20 cellular contexts compared by ENCODE assay signal in genomic region chr19:3809881-3810707, GRCh38. TPM values are rescaled to one million over a fixed set of nuclear protein-coding genes. Genes with fewer than 3 reads are reported as not detected.
DNase-seq lines count a peak whose midpoint lies in the region; ATAC-seq and TF ChIP-seq lines count a peak whose summit lies in the region.
"Had no signal": no experiment of that assay in that cellular context is flagged by ENCODE, and none has a peak within 500 bp of the region (broad histone marks: within the 10 kb centered on the region; RNA-seq: fewer than 3 reads in every experiment).

No MANE protein-coding gene starts in this region.

- H3K4me3 ChIP-seq in GM12875 (ENCODE audit: low read depth, low read length): peak overlapping the region; percentile 5
- H3K4me3 ChIP-seq: adrenal gland had no signal

- H3K27ac Mint-ChIP-seq in activated CD8-positive, alpha-beta T cell treated with anti-CD3 and anti-CD28 coated beads, Interleukin-2, amount 10 ng/mL, durations not matched to agents 7 days and 5 days: peak overlapping the region; percentile 52
- H3K27ac Mint-ChIP-seq: activated T-cell treated with anti-CD3 and anti-CD28 coated beads, Interleukin-2, amount 50 U/mL, for 72 hours; HFFc6 had no signal

- H3K4me3 Mint-ChIP-seq in activated CD8-positive, alpha-beta T cell treated with anti-CD3 and anti-CD28 coated beads, Interleukin-2, amount 10 ng/mL, durations not matched to agents 7 days and 5 days: no peak overlapping the region
- H3K4me3 Mint-ChIP-seq: activated T-cell treated with anti-CD3 and anti-CD28 coated beads, Interleukin-2, amount 50 U/mL, for 72 hours; HFFc6 had no signal

- H3K36me3 Mint-ChIP-seq in activated CD8-positive, alpha-beta T cell treated with anti-CD3 and anti-CD28 coated beads, Interleukin-2, amount 10 ng/mL, durations not matched to agents 7 days and 5 days (ENCODE audit: low read depth): peaks cover 4% of the 10 kb centered on the region

- H3K9me3 Mint-ChIP-seq in activated CD8-positive, alpha-beta T cell treated with anti-CD3 and anti-CD28 coated beads, Interleukin-2, amount 10 ng/mL, durations not matched to agents 7 days and 5 days (ENCODE audit: insufficient read depth): peaks cover 7% of the 10 kb centered on the region

- peaks cover 65% of the 10 kb centered on the region for H3K4me1 Mint-ChIP-seq in activated CD8-positive, alpha-beta T cell treated with anti-CD3 and anti-CD28 coated beads, Interleukin-2, amount 10 ng/mL, durations not matched to agents 7 days and 5 days (ENCODE audit: low read depth)

- no peaks in the 10 kb centered on the region for H3K27me3 Mint-ChIP-seq in activated CD8-positive, alpha-beta T cell treated with anti-CD3 and anti-CD28 coated beads, Interleukin-2, amount 10 ng/mL, durations not matched to agents 7 days and 5 days (ENCODE audit: low read depth)

- CTCF ChIA-PET in activated CD8-positive, alpha-beta T cell treated with anti-CD3 and anti-CD28 coated beads, Interleukin-2, amount 10 ng/mL, durations not matched to agents 7 days and 5 days (lab: Charles Lee): no interaction called here

- DNase-seq in activated CD8-positive, alpha-beta T cell treated with anti-CD3 and anti-CD28 coated beads, Interleukin-2, amount 10 ng/mL, durations not matched to agents 7 days and 5 days: no peak
- DNase-seq in omental fat pad (ENCODE audit: low spot score): no peak
- DNase-seq in T-helper 9 cell: no peak
- DNase-seq: activated CD4-positive, alpha-beta T cell treated with anti-CD3 and anti-CD28 coated beads for 4 hours; activated T-cell treated with anti-CD3 and anti-CD28 coated beads, Interleukin-2, amount 50 U/mL, for 72 hours; GF-D8; HFFc6; KBM-7; NCI-H1417; NK-92 treated with Interleukin-12 subunit alpha and Interleukin-12 subunit beta, amount 100 ng/mL, for 24 hours; retina; stimulated activated CD4-positive, alpha-beta T cell treated with anti-CD3 and anti-CD28 coated beads, Interleukin-15, amount 100 ng/mL, for 24 hours; T-helper 2 cell had no signal

- ATAC-seq in GM19467 (IDR thresholded peaks at IDR 0.05; ENCODE audit: unreplicated experiment) (peak; percentile 46), omental fat pad (ENCODE audit: low FRiP score) (peak; percentile 14), HG02678 (IDR thresholded peaks at IDR 0.05; ENCODE audit: unreplicated experiment) (no peak), HG03045 (IDR thresholded peaks at IDR 0.05; ENCODE audit: unreplicated experiment) (no peak), GM21529 (IDR thresholded peaks at IDR 0.05; ENCODE audit: unreplicated experiment) (no peak)
- ATAC-seq in activated CD8-positive, alpha-beta T cell treated with anti-CD3 and anti-CD28 coated beads, Interleukin-2, amount 10 ng/mL, durations not matched to agents 7 days and 5 days: no peak
- ATAC-seq: activated T-cell treated with anti-CD3 and anti-CD28 coated beads, Interleukin-2, amount 50 U/mL, for 72 hours; Right ventricle myocardium inferior had no signal

- POLR2A ChIA-PET in activated CD8-positive, alpha-beta T cell treated with anti-CD3 and anti-CD28 coated beads, Interleukin-2, amount 10 ng/mL, durations not matched to agents 7 days and 5 days (lab: Charles Lee): no interaction called here

- no peak for TF ChIP-seq CTCF in GM12875 (IDR thresholded peaks at IDR 0.05; ENCODE audit: borderline replicate concordance, insufficient read depth, low read depth, low read length)
- TF ChIP-seq CTCF in omental fat pad (IDR thresholded peaks at IDR 0.05): no peak

RNA-seq across cellular contexts. Expression of gene MATK, which starts 23.9 kb away (rescaled TPM):
- total RNA-seq in activated CD8-positive, alpha-beta T cell treated with anti-CD3 and anti-CD28 coated beads, Interleukin-2, amount 10 ng/mL, durations not matched to agents 7 days and 5 days: 10 to 100 TPM; 39.9 to 44.0 TPM
- total RNA-seq in omental fat pad: 10 to 100 TPM in 1 of 4 donors, 1 to 10 TPM in 2, under 1 TPM in 1; 0.74 to 29.3 (median 3.3) TPM
- total RNA-seq: HFFc6 had no signal

RNA-seq across cellular contexts. Expression of gene RAX2, which starts 38.1 kb away (rescaled TPM):
- total RNA-seq in activated CD8-positive, alpha-beta T cell treated with anti-CD3 and anti-CD28 coated beads, Interleukin-2, amount 10 ng/mL, durations not matched to agents 7 days and 5 days: not detected
- under 1 TPM in 1 of 4 donors, not detected in 3; 0.19 TPM for total RNA-seq in omental fat pad
- total RNA-seq: activated T-cell treated with anti-CD3 and anti-CD28 coated beads, Interleukin-2, amount 50 U/mL, for 72 hours; adrenal gland; HFFc6; Right ventricle myocardium inferior had no signal

RNA-seq across cellular contexts. Expression of gene MRPL54, which starts 47.6 kb away (rescaled TPM):
- 10 to 100 TPM; 66.9 to 71.4 TPM for total RNA-seq in activated CD8-positive, alpha-beta T cell treated with anti-CD3 and anti-CD28 coated beads, Interleukin-2, amount 10 ng/mL, durations not matched to agents 7 days and 5 days
- 10 to 100 TPM; 52.4 to 76.3 (median 68.0) TPM for total RNA-seq in omental fat pad

RNA-seq across cellular contexts. Expression of gene APBA3, which starts 48.6 kb away (rescaled TPM):
- total RNA-seq in activated CD8-positive, alpha-beta T cell treated with anti-CD3 and anti-CD28 coated beads, Interleukin-2, amount 10 ng/mL, durations not matched to agents 7 days and 5 days: 10 to 100 TPM; 39.6 to 40.5 TPM
- total RNA-seq in omental fat pad: 10 to 100 TPM; 13.5 to 24.1 (median 18.7) TPM

RNA-seq across cellular contexts. Expression of gene ZFR2, which starts 58.7 kb away (rescaled TPM):
- under 1 TPM; 0.24 to 0.42 TPM for total RNA-seq in activated CD8-positive, alpha-beta T cell treated with anti-CD3 and anti-CD28 coated beads, Interleukin-2, amount 10 ng/mL, durations not matched to agents 7 days and 5 days
- under 1 TPM in 1 of 4 donors, not detected in 3; 0.12 TPM for total RNA-seq in omental fat pad
- total RNA-seq: HFFc6, Right ventricle myocardium inferior had no signal

Comparison
In these comparisons a context has a peak if more than half of its experiments do, and no peak if none do; other contexts are left out.
1. ATAC-seq: peak in GM19467 (single experiment) and omental fat pad (single experiment); none in activated CD8-positive, alpha-beta T cell treated with anti-CD3 and anti-CD28 coated beads, Interleukin-2, amount 10 ng/mL, durations not matched to agents 7 days and 5 days (single experiment), HG02678 (single experiment), HG03045 (single experiment) and GM21529 (single experiment).